In the genomic region with DNA sequence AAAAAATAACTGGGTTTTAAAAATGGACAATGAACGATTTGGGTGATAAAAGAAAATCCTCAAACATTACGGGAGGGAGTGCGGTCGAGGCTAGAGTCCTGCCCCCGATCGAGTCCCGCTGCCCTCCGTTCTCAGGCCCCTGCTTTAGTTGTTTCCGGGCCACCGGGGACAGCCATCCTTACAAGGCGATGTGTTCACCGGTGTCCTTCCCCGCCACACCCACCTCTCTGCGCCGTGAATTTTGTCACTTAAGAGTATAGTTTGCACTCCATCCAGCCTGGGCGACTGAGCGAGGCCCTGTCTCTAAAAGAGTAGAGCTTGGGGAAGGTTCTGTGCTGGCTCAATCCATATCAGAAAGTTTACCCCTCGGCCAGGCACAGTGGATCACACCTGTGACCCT, we compare ENCODE assay signal across 10 cellular contexts. TPM values are rescaled to one million over a fixed set of nuclear protein-coding genes. Genes with fewer than 3 reads are reported as not detected.
DNase-seq lines count a peak whose midpoint lies in the region; ATAC-seq and TF ChIP-seq lines count a peak whose summit lies in the region.
"Had no signal": no experiment of that assay in that cellular context is flagged by ENCODE, and none has a peak within 500 bp of the region (broad histone marks: within the 10 kb centered on the region; RNA-seq: fewer than 3 reads in every experiment).

No MANE protein-coding gene starts in this region.

- no peaks in the 10 kb centered on the region for H3K27me3 Mint-ChIP-seq in MCF 10A (ENCODE audit: insufficient read depth, unreplicated experiment)

- no peak for TF ChIP-seq POLR2A in breast epithelium (IDR thresholded peaks at IDR 0.05)
- TF ChIP-seq POLR2A in upper lobe of left lung (IDR thresholded peaks at IDR 0.05) = no peak

- H3K36me3 Mint-ChIP-seq in MCF 10A (ENCODE audit: insufficient read depth, unreplicated experiment) = peaks cover 27% of the 10 kb centered on the region

- DNase-seq in breast epithelium (ENCODE audit: low spot score in 2 of 2) (peak in 1 of 2 donors; percentile 17), MCF 10A (ENCODE audit: unreplicated experiment) (no peak), upper lobe of left lung (no peak), NCI-H1694 treated with DMSO at 0.1 percent for 48 hours (lab: John Stamatoyannopoulos, UW) (no peak), EL (no peak)
- DNase-seq: NCI-H1417; stimulated activated CD4-positive, alpha-beta T cell treated with anti-CD3 and anti-CD28 coated beads, Interleukin-4, amount 100 ng/mL, for 1 hour had no signal

- CTCF ChIA-PET in MCF 10A (lab: Yijun Ruan, JAX) = interaction anchor here (0.6 to 1.0 kb wide), 2 partner anchors 11 to 30 kb away, joined by 3 to 10 read pairs; no protein-coding TSS in a partner anchor

- TF ChIP-seq CTCF in breast epithelium (IDR thresholded peaks at IDR 0.05) = no peak
- TF ChIP-seq CTCF in MCF 10A (IDR thresholded peaks at IDR 0.05; ENCODE audit: unreplicated experiment) = no peak
- TF ChIP-seq CTCF in upper lobe of left lung (IDR thresholded peaks at IDR 0.05) = no peak

- H3K4me3 ChIP-seq in breast epithelium = peak overlapping the region; percentile 66 to 83 (median 81)
- peak overlapping the region in 1 of 2 donors; percentile 85 for H3K4me3 ChIP-seq in muscle layer of duodenum (ENCODE audit: low read depth in 1 of 2, low read length in 2 of 2)
- peak overlapping the region in 1 of 4 donors; percentile 84 for H3K4me3 ChIP-seq in upper lobe of left lung

- POLR2A ChIA-PET in MCF 10A (lab: Yijun Ruan, JAX) = interaction anchor here (1.0 to 2.6 kb wide), 9 partner anchors 10 to 68 kb away, joined by 3 to 14 read pairs (median 5); partner anchors contain the start of gene EP400

- TF ChIP-seq EP300 in upper lobe of left lung (IDR thresholded peaks at IDR 0.05) = no peak

- H3K27ac Mint-ChIP-seq in MCF 10A (ENCODE audit: low read depth, unreplicated experiment) = no peak overlapping the region

- H3K36me3 ChIP-seq in breast epithelium = no peaks in the 10 kb centered on the region
- peaks cover 0 to 9% of the 10 kb centered on the region in 2 donors for H3K36me3 ChIP-seq in muscle layer of duodenum (ENCODE audit: control insufficient read depth in 1 of 2, insufficient read depth in 2 of 2, low read length in 2 of 2)
- peaks cover 0 to 8% (median 0%) of the 10 kb centered on the region in 4 donors for H3K36me3 ChIP-seq in upper lobe of left lung

- H3K27ac ChIP-seq in breast epithelium = peak overlapping the region; percentile 95 to 99
- H3K27ac ChIP-seq in cingulate gyrus (ENCODE audit: low read depth, low read length) = peak overlapping the region; percentile 95
- peak overlapping the region; percentile 72 for H3K27ac ChIP-seq in muscle layer of duodenum (ENCODE audit: low read length)
- peak overlapping the region; percentile 89 to 99 (median 96) for H3K27ac ChIP-seq in upper lobe of left lung

- intact Hi-C loops in breast epithelium (cut with DNase I; ENCODE audit: low total_unique reads) = no loop called here
- intact Hi-C loops in MCF 10A (cut with micrococcal nuclease) = loop anchor here (2.0 kb wide), 1 partner anchor 32 kb away; the partner anchor contains the start of gene PUS1

- ATAC-seq in upper lobe of left lung (ENCODE audit: low FRiP score in 2 of 2) (no peak), HG03460 (IDR thresholded peaks at IDR 0.05; ENCODE audit: unreplicated experiment) (no peak)

- 93 to 94% methylated on average over 18 of the region's 18 CpGs for WGBS in upper lobe of left lung, 2 donors

- H3K27me3 ChIP-seq in breast epithelium (no peaks in the 10 kb centered on the region), muscle layer of duodenum (ENCODE audit: low read depth, low read length) (no peaks in the 10 kb centered on the region), upper lobe of left lung (no peaks in the 10 kb centered on the region)

- H3K4me1 ChIP-seq in breast epithelium (peaks cover 4 to 14% of the 10 kb centered on the region in 2 donors), muscle layer of duodenum (ENCODE audit: control insufficient read depth in 1 of 2, insufficient read depth in 2 of 2, low read length in 2 of 2) (peaks cover 10 to 43% of the 10 kb centered on the region in 2 donors), upper lobe of left lung (peaks cover 33 to 50% (median 36%) of the 10 kb centered on the region in 4 donors)

- peaks cover 16% of the 10 kb centered on the region for H3K4me1 Mint-ChIP-seq in MCF 10A (ENCODE audit: insufficient read depth, unreplicated experiment)

- no TSS peak for BruUV-seq in MCF 10A (replicated peaks; lab: Mats Ljungman, UMichigan)

- no peaks in the 10 kb centered on the region for H3K9me3 Mint-ChIP-seq in MCF 10A (ENCODE audit: unreplicated experiment)

- H3K4me3 Mint-ChIP-seq in MCF 10A (ENCODE audit: unreplicated experiment) = no peak overlapping the region

- H3K9me3 ChIP-seq in breast epithelium = no peaks in the 10 kb centered on the region
- H3K9me3 ChIP-seq in muscle layer of duodenum (ENCODE audit: control insufficient read depth in 1 of 2, low read length in 2 of 2) = no peaks in the 10 kb centered on the region
- H3K9me3 ChIP-seq in upper lobe of left lung = no peaks in the 10 kb centered on the region

RNA-seq across cellular contexts. Expression of gene ULK1, which starts 2.9 kb away (rescaled TPM):
- total RNA-seq in breast epithelium (10 to 100 TPM; 14.8 to 18.6 (median 17.0) TPM), MCF 10A (2022) (21.7 and 28.2 TPM in 2 replicates), upper lobe of left lung (10 to 100 TPM in 5 of 6 donors, 1 to 10 TPM in 1; 6.8 to 93.2 (median 40.7) TPM)

RNA-seq across cellular contexts. Expression of gene PUS1, which starts 31.8 kb away (rescaled TPM):
- total RNA-seq in breast epithelium (10 to 100 TPM in 2 of 3 donors, 1 to 10 TPM in 1; 8.8 to 31.5 (median 20.9) TPM), MCF 10A (2022) (44.1 and 72.3 TPM in 2 replicates), upper lobe of left lung (10 to 100 TPM; 11.3 to 30.7 (median 22.5) TPM)

RNA-seq across cellular contexts. Expression of gene EP400, which starts 52.5 kb away (rescaled TPM):
- total RNA-seq in breast epithelium (10 to 100 TPM; 20.3 to 27.2 (median 24.4) TPM), MCF 10A (2022) (52.4 and 54.8 TPM in 2 replicates), upper lobe of left lung (10 to 100 TPM; 21.7 to 61.8 (median 40.4) TPM)
